In genomic region chr1:6962956-6963915, GRCh38 we compare ENCODE assay signal across 8 cellular contexts.
DNase-seq lines count a peak whose midpoint lies in the region; ATAC-seq and TF ChIP-seq lines count a peak whose summit lies in the region.

No MANE protein-coding gene starts in this region.

- POLR2A ChIA-PET in CD8-positive, alpha-beta T cell (lab: Charles Lee), result no interaction called here
- POLR2A ChIA-PET in activated CD8-positive, alpha-beta T cell treated with anti-CD3 and anti-CD28 coated beads, Interleukin-2, amount 10 ng/mL, durations not matched to agents 7 days and 5 days (lab: Charles Lee), result no interaction called here

- peak; percentile 75 for ATAC-seq in CD8-positive, alpha-beta T cell
- ATAC-seq in activated CD8-positive, alpha-beta T cell treated with anti-CD3 and anti-CD28 coated beads, Interleukin-2, amount 10 ng/mL, durations not matched to agents 7 days and 5 days, result peak; percentile 49
- ATAC-seq in gastrocnemius medialis, result peak; percentile 6 to 51

- no peaks in the 10 kb centered on the region for H3K36me3 Mint-ChIP-seq in CD8-positive, alpha-beta T cell
- H3K36me3 Mint-ChIP-seq in activated CD8-positive, alpha-beta T cell treated with anti-CD3 and anti-CD28 coated beads, Interleukin-2, amount 10 ng/mL, durations not matched to agents 7 days and 5 days (ENCODE audit: low read depth), result no peaks in the 10 kb centered on the region

- CTCF ChIA-PET in CD8-positive, alpha-beta T cell (lab: Charles Lee), result no interaction called here
- CTCF ChIA-PET in activated CD8-positive, alpha-beta T cell treated with anti-CD3 and anti-CD28 coated beads, Interleukin-2, amount 10 ng/mL, durations not matched to agents 7 days and 5 days (lab: Charles Lee), result interaction anchor here (1.0 kb wide), 1 partner anchor 178 kb away, joined by 3 read pairs; the partner anchor contains the start of gene CAMTA1

- in situ Hi-C loops in gastrocnemius medialis (cut with MboI; ENCODE audit: low sequenced_read_pairs in 4 of 4), result no loop called here

- peaks cover 11% of the 10 kb centered on the region for H3K4me1 ChIP-seq in CD8-positive, alpha-beta T cell (ENCODE audit: insufficient read depth, low read length)
- H3K4me1 ChIP-seq in gastrocnemius medialis (peaks cover 28 to 33% of the 10 kb centered on the region in 2 donors), spleen (peaks cover 0 to 31% (median 12%) of the 10 kb centered on the region in 6 donors)

- TF ChIP-seq CTCF in CD8-positive, alpha-beta T cell (IDR thresholded peaks at IDR 0.05), result no peak
- no peak for TF ChIP-seq CTCF in gastrocnemius medialis (IDR thresholded peaks at IDR 0.05 in 4 of 5, conservative IDR thresholded peaks at IDR 0.05 in 1 of 5)
- TF ChIP-seq CTCF in spleen (IDR thresholded peaks at IDR 0.05 in 8 of 11, conservative IDR thresholded peaks at IDR 0.05 in 3 of 11), result no peak

- H3K27ac Mint-ChIP-seq in CD8-positive, alpha-beta T cell, result peak overlapping the region; percentile 32
- peak overlapping the region; percentile 66 for H3K27ac Mint-ChIP-seq in activated CD8-positive, alpha-beta T cell treated with anti-CD3 and anti-CD28 coated beads, Interleukin-2, amount 10 ng/mL, durations not matched to agents 7 days and 5 days

- H3K4me3 Mint-ChIP-seq in CD8-positive, alpha-beta T cell, result peak overlapping the region; percentile 76
- peak overlapping the region; percentile 48 for H3K4me3 Mint-ChIP-seq in activated CD8-positive, alpha-beta T cell treated with anti-CD3 and anti-CD28 coated beads, Interleukin-2, amount 10 ng/mL, durations not matched to agents 7 days and 5 days

- no peak for TF ChIP-seq POLR2A in gastrocnemius medialis (IDR thresholded peaks at IDR 0.05)
- TF ChIP-seq POLR2A in spleen (IDR thresholded peaks at IDR 0.05), result no peak

- no peaks in the 10 kb centered on the region for H3K36me3 ChIP-seq in CD8-positive, alpha-beta T cell (ENCODE audit: insufficient read depth, low read length)
- H3K36me3 ChIP-seq in gastrocnemius medialis, result no peaks in the 10 kb centered on the region
- H3K36me3 ChIP-seq in spleen, result no peaks in the 10 kb centered on the region

- WGBS in spleen, 5 donors, result 5 to 14% (median 9%) methylated on average over 35 to 42 of the region's 42 CpGs

- H3K9me3 ChIP-seq in CD8-positive, alpha-beta T cell (ENCODE audit: low read length), result no peaks in the 10 kb centered on the region
- no peaks in the 10 kb centered on the region for H3K9me3 ChIP-seq in gastrocnemius medialis
- no peaks in the 10 kb centered on the region for H3K9me3 ChIP-seq in spleen

- no peaks in the 10 kb centered on the region for H3K27me3 ChIP-seq in CD8-positive, alpha-beta T cell (ENCODE audit: insufficient read depth, low read length)
- H3K27me3 ChIP-seq in gastrocnemius medialis (no peaks in the 10 kb centered on the region), spleen (replicated peaks in 1 of 7) (peaks cover 0 to 74% (median 14%) of the 10 kb centered on the region in 7 donors)

- H3K4me3 ChIP-seq in CD8-positive, alpha-beta T cell (ENCODE audit: low read depth, low read length), result peak overlapping the region; percentile 33
- H3K4me3 ChIP-seq in gastrocnemius medialis (peak overlapping the region; percentile 18 to 44 (median 28)), spleen (peak overlapping the region in 3 of 8 donors; percentile 6 to 57 (median 16))

- peaks cover 21% of the 10 kb centered on the region for H3K27me3 Mint-ChIP-seq in CD8-positive, alpha-beta T cell (ENCODE audit: low read depth)
- H3K27me3 Mint-ChIP-seq in activated CD8-positive, alpha-beta T cell treated with anti-CD3 and anti-CD28 coated beads, Interleukin-2, amount 10 ng/mL, durations not matched to agents 7 days and 5 days (ENCODE audit: low read depth), result peaks cover 23% of the 10 kb centered on the region

- H3K27ac ChIP-seq in CD8-positive, alpha-beta T cell (ENCODE audit: low read depth, low read length), result no peak overlapping the region
- peak overlapping the region in 3 of 4 donors; percentile 70 to 78 (median 70) for H3K27ac ChIP-seq in gastrocnemius medialis
- H3K27ac ChIP-seq in spleen, result no peak overlapping the region

- peak in 4 of 7 experiments; percentile 20 to 54 (median 38) for DNase-seq in CD8-positive, alpha-beta T cell
- DNase-seq in NCI-H1930 (lab: John Stamatoyannopoulos, UW) (peak; percentile 80 to 86), glomerular visceral epithelial cell (ENCODE audit: extremely low spot score) (peak; percentile 29), gastrocnemius medialis (peak in 1 of 2 donors; percentile 73), DMS79 (lab: John Stamatoyannopoulos, UW) (no peak), spleen (no peak), GOT3 (lab: John Stamatoyannopoulos, UW) (no peak)
- DNase-seq in activated CD8-positive, alpha-beta T cell treated with anti-CD3 and anti-CD28 coated beads, Interleukin-2, amount 10 ng/mL, durations not matched to agents 7 days and 5 days, result peak; percentile 65

- intact Hi-C loops in CD8-positive, alpha-beta T cell (cut with DNase I, micrococcal nuclease), result no loop called here
- intact Hi-C loops in gastrocnemius medialis (cut with DNase I; ENCODE audit: low total_unique reads) (no loop called here), spleen (cut with DNase I; ENCODE audit: low total_unique reads) (no loop called here)

- H3K9me3 Mint-ChIP-seq in CD8-positive, alpha-beta T cell, result no peaks in the 10 kb centered on the region
- no peaks in the 10 kb centered on the region for H3K9me3 Mint-ChIP-seq in activated CD8-positive, alpha-beta T cell treated with anti-CD3 and anti-CD28 coated beads, Interleukin-2, amount 10 ng/mL, durations not matched to agents 7 days and 5 days (ENCODE audit: insufficient read depth)

- peaks cover 24% of the 10 kb centered on the region for H3K4me1 Mint-ChIP-seq in CD8-positive, alpha-beta T cell (ENCODE audit: low read depth)
- peaks cover 29% of the 10 kb centered on the region for H3K4me1 Mint-ChIP-seq in activated CD8-positive, alpha-beta T cell treated with anti-CD3 and anti-CD28 coated beads, Interleukin-2, amount 10 ng/mL, durations not matched to agents 7 days and 5 days (ENCODE audit: low read depth)

Comparison
In these comparisons a context has a peak if more than half of its experiments do, and no peak if none do; other contexts are left out.
1. DNase-seq: peak in CD8-positive, alpha-beta T cell (4 of 7), NCI-H1930 (2 of 2), activated CD8-positive, alpha-beta T cell treated with anti-CD3 and anti-CD28 coated beads, Interleukin-2, amount 10 ng/mL, durations not matched to agents 7 days and 5 days (single experiment) and glomerular visceral epithelial cell (single experiment); none in DMS79 (single experiment), spleen (single experiment) and GOT3 (single experiment).
2. H3K27ac ChIP-seq: peak in gastrocnemius medialis (3 of 4); none in CD8-positive, alpha-beta T cell (single experiment) and spleen (0 of 8).
3. Peak in every context shown above with its lines, with median percentiles within 50 percentile points of each other: ATAC-seq.